1 cellular context compared by ENCODE assay signal in the genomic region with DNA sequence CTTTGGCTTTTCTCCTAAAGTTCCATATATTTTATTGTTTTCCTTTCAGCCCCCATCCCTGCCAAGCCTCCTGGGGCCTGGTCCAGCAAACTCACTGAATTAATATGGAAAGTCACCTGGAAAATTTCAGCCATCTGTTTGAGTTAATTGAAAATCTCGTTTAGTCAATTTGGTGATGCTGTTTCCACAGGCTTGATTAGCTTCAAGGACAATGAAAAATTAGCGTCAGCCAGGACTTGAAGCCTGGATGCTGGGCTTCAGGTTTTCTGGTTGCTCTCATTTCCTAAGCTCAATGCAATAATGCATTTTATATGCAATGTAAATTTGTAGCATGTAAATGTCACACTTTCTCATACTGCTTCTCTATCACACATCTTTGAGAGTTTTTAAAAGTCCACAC.
TF ChIP-seq lines count a peak whose summit lies in the region.

No MANE protein-coding gene starts in this region.

TF ChIP-seq in SK-N-SH treated with all-trans-retinoic acid at 6 μM for 48 hours, 23 proteins besides CTCF, POLR2A, EP300 and RAD21 (continued from another document):
- TF ChIP-seq ISL1 (CRISPR knock-in tag; IDR thresholded peaks at IDR 0.05), result no peak
